In the genomic region with DNA sequence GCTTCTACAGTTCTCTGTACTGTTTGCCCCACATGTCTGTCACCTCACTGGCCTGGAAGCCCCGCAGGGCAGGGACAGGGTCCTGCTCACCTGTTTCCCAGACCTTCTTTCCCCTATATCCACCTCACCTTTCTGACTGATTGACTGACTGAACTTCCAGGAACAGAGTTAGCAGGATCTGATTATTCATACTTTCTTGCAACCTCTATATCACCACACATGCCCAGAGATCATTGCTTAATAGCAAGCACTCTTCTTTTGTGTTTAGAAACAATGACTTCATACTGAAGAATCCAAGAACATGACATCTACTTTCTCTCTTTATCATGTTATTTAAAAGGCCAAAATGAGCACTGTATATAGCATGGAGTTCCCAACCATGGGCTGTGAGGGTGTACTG, we compare ENCODE assay signal across 17 cellular contexts. TPM values are rescaled to one million over a fixed set of nuclear protein-coding genes. Genes with fewer than 3 reads are reported as not detected.
A peak's percentile ranks its signal among the peaks of the same experiment; 100 is the strongest.
DNase-seq lines count a peak whose midpoint lies in the region; ATAC-seq and TF ChIP-seq lines count a peak whose summit lies in the region.
"Had no signal": no experiment of that assay in that cellular context is flagged by ENCODE, and none has a peak within 500 bp of the region (broad histone marks: within the 10 kb centered on the region; RNA-seq: fewer than 3 reads in every experiment).

No MANE protein-coding gene starts in this region.

- H3K9me3 Mint-ChIP-seq in naive thymus-derived CD4-positive, alpha-beta T cell = peaks cover 0 to 23% (median 8%) of the 10 kb centered on the region in 11 donors

- H3K36me3 Mint-ChIP-seq in naive thymus-derived CD4-positive, alpha-beta T cell = peaks cover 22 to 72% (median 51%) of the 10 kb centered on the region in 5 donors

- POLR2A ChIA-PET in naive thymus-derived CD4-positive, alpha-beta T cell (lab: Charles Lee) = interaction anchor here (1.2 to 1.3 kb wide), 2 partner anchors 16 to 32 kb away, joined by 3 to 5 read pairs; partner anchors contain the start of genes EXOSC7 and ZDHHC3

- H3K36me3 ChIP-seq in naive thymus-derived CD4-positive, alpha-beta T cell (ENCODE audit: control insufficient read depth in 2 of 3, insufficient read depth in 3 of 3, low read length in 3 of 3) = peaks cover 10 to 55% (median 11%) of the 10 kb centered on the region in 3 experiments
- H3K36me3 ChIP-seq in left lung (peaks cover 0 to 60% of the 10 kb centered on the region in 2 donors), testis (ENCODE audit: low read depth, missing control alignments) (no peaks in the 10 kb centered on the region)

- H3K4me3 Mint-ChIP-seq in naive thymus-derived CD4-positive, alpha-beta T cell = peak overlapping the region in 4 of 10 donors; percentile 4 to 29 (median 16)
- H3K4me3 Mint-ChIP-seq: stimulated activated naive CD8-positive, alpha-beta T cell treated with anti-CD3 and anti-CD28 coated beads, Interleukin-15, amount 100 ng/mL, for 72 hours had no signal

- DNase-seq in AG09309 (ENCODE audit: low read depth) (peak; percentile 29), HS-5 (ENCODE audit: low read depth) (peak; percentile 31), left lung (no peak), testis (no peak), omental fat pad (ENCODE audit: low spot score) (no peak), NCI-H748 (lab: John Stamatoyannopoulos, UW; ENCODE audit: unreplicated experiment) (no peak)
- DNase-seq in naive thymus-derived CD4-positive, alpha-beta T cell = no peak
- DNase-seq: activated naive CD4-positive, alpha-beta T cell; body of pancreas; Calu3; dermis blood vessel endothelial cell; left ventricle myocardium superior; NCI-H510A; stimulated activated naive CD8-positive, alpha-beta T cell treated with anti-CD3 and anti-CD28 coated beads, Interleukin-15, amount 100 ng/mL, for 72 hours had no signal

- no peaks in the 10 kb centered on the region for H3K27me3 Mint-ChIP-seq in naive thymus-derived CD4-positive, alpha-beta T cell
- H3K27me3 Mint-ChIP-seq: stimulated activated naive CD8-positive, alpha-beta T cell treated with anti-CD3 and anti-CD28 coated beads, Interleukin-15, amount 100 ng/mL, for 72 hours had no signal

- WGBS in testis, 2 donors = 91 to 92% methylated on average over 1 of the region's 1 CpG

- H3K27ac Mint-ChIP-seq in naive thymus-derived CD4-positive, alpha-beta T cell = peak overlapping the region in 8 of 9 donors; percentile 0 to 77 (median 27)
- H3K27ac Mint-ChIP-seq: stimulated activated naive CD8-positive, alpha-beta T cell treated with anti-CD3 and anti-CD28 coated beads, Interleukin-15, amount 100 ng/mL, for 72 hours had no signal

- H3K27me3 ChIP-seq in naive thymus-derived CD4-positive, alpha-beta T cell (ENCODE audit: control insufficient read depth in 2 of 2, insufficient read depth in 2 of 2, low read length in 2 of 2) = no peaks in the 10 kb centered on the region
- H3K27me3 ChIP-seq in left lung = no peaks in the 10 kb centered on the region
- no peaks in the 10 kb centered on the region for H3K27me3 ChIP-seq in testis
- H3K27me3 ChIP-seq: body of pancreas, esophagus muscularis mucosa had no signal

- CTCF ChIA-PET in naive thymus-derived CD4-positive, alpha-beta T cell (lab: Charles Lee) = interaction anchor here (0.6 to 1.4 kb wide), 3 partner anchors 28 to 387 kb away, joined by 3 to 5 read pairs (median 4); no protein-coding TSS in a partner anchor

- intact Hi-C loops in naive thymus-derived CD4-positive, alpha-beta T cell (cut with micrococcal nuclease) = no loop called here
- intact Hi-C loops in left lung (cut with DNase I) = no loop called here
- intact Hi-C loops in testis (cut with DNase I; ENCODE audit: low total_unique reads) = no loop called here

- TF ChIP-seq CTCF in AG09309 (IDR thresholded peaks at IDR 0.05; ENCODE audit: control insufficient read depth, insufficient read depth, low read depth, low read length, missing control alignments) (no peak), left lung (IDR thresholded peaks at IDR 0.05) (no peak), testis (IDR thresholded peaks at IDR 0.05) (no peak), omental fat pad (IDR thresholded peaks at IDR 0.05) (no peak)

- peaks cover 9 to 26% of the 10 kb centered on the region in 2 donors for H3K4me1 ChIP-seq in naive thymus-derived CD4-positive, alpha-beta T cell (ENCODE audit: control insufficient read depth in 2 of 2, insufficient read depth in 2 of 2, low read length in 2 of 2)
- peaks cover 23 to 27% of the 10 kb centered on the region in 2 donors for H3K4me1 ChIP-seq in left lung
- peaks cover 32% of the 10 kb centered on the region for H3K4me1 ChIP-seq in testis
- H3K4me1 ChIP-seq: body of pancreas had no signal

- H3K4me1 Mint-ChIP-seq in naive thymus-derived CD4-positive, alpha-beta T cell = peaks cover 34 to 73% (median 46%) of the 10 kb centered on the region in 7 donors

- ATAC-seq in esophagus mucosa (peak; percentile 72), left lung (no peak), omental fat pad (ENCODE audit: low FRiP score) (no peak)
- ATAC-seq in naive thymus-derived CD4-positive, alpha-beta T cell = no peak
- ATAC-seq: activated CD4-positive, CD25-positive, alpha-beta regulatory T cell treated with anti-CD3 and anti-CD28 coated beads, Interleukin-2, amount 50 U/mL, for 24 hours; body of pancreas; left ventricle myocardium superior; stimulated activated naive CD8-positive, alpha-beta T cell treated with anti-CD3 and anti-CD28 coated beads, Interleukin-15, amount 100 ng/mL, for 72 hours had no signal

- H3K9me3 ChIP-seq in naive thymus-derived CD4-positive, alpha-beta T cell (ENCODE audit: control insufficient read depth in 2 of 3, low read length in 3 of 3) = peaks cover 0 to 4% (median 0%) of the 10 kb centered on the region in 3 experiments
- H3K9me3 ChIP-seq in left lung = no peaks in the 10 kb centered on the region
- no peaks in the 10 kb centered on the region for H3K9me3 ChIP-seq in testis
- H3K9me3 ChIP-seq: body of pancreas, esophagus muscularis mucosa had no signal

- H3K4me3 ChIP-seq in AG09309 (ENCODE audit: control insufficient read depth, low read depth, low read length) (no peak overlapping the region), left lung (no peak overlapping the region), testis (no peak overlapping the region)
- no peak overlapping the region for H3K4me3 ChIP-seq in naive thymus-derived CD4-positive, alpha-beta T cell (ENCODE audit: low read length)
- H3K4me3 ChIP-seq: body of pancreas, esophagus muscularis mucosa had no signal

- no peak overlapping the region for H3K27ac ChIP-seq in naive thymus-derived CD4-positive, alpha-beta T cell (ENCODE audit: low read depth, low read length)
- H3K27ac ChIP-seq in left lung (peak overlapping the region in 1 of 2 donors; percentile 9), testis (no peak overlapping the region)
- H3K27ac ChIP-seq: body of pancreas had no signal

- TF ChIP-seq POLR2A in testis (IDR thresholded peaks at IDR 0.05) = no peak

RNA-seq across cellular contexts. Expression of gene CLEC3B, which starts 18.0 kb away (rescaled TPM):
- total RNA-seq in esophagus mucosa (3.1 TPM), left lung (100 to 1,000 TPM in 1 of 2 donors, 10 to 100 TPM in 1; 74.0 to 102 TPM), testis (10 to 100 TPM; 86.6 to 88.8 TPM), omental fat pad (100 to 1,000 TPM in 3 of 4 donors, 10 to 100 TPM in 1; 58.9 to 297 (median 125) TPM)
- 1 to 10 TPM in 2 of 5 experiments, under 1 TPM in 3; 0.45 to 1.8 (median 0.75) TPM for total RNA-seq in naive thymus-derived CD4-positive, alpha-beta T cell
- polyA plus RNA-seq in naive thymus-derived CD4-positive, alpha-beta T cell = not detected
- 198 TPM for polyA plus RNA-seq in testis (ENCODE audit: insufficient read depth, low read depth, low replicate concordance)
- total RNA-seq: Calu3 had no signal

RNA-seq across cellular contexts. Expression of gene EXOSC7, which starts 32.1 kb away (rescaled TPM):
- total RNA-seq in esophagus mucosa = 32.5 TPM
- 10 to 100 TPM; 30.7 to 57.9 (median 44.3) TPM for total RNA-seq in naive thymus-derived CD4-positive, alpha-beta T cell
- 10 to 100 TPM; 48.4 to 59.4 TPM for polyA plus RNA-seq in naive thymus-derived CD4-positive, alpha-beta T cell
- 10 to 100 TPM; 33.2 to 34.8 TPM for total RNA-seq in left lung
- total RNA-seq in testis = 10 to 100 TPM; 66.3 to 71.5 TPM
- polyA plus RNA-seq in testis (ENCODE audit: insufficient read depth, low read depth, low replicate concordance) = 63.3 TPM
- 10 to 100 TPM; 31.7 to 47.7 (median 39.0) TPM for total RNA-seq in omental fat pad

RNA-seq across cellular contexts. Expression of gene ZDHHC3, which starts 32.1 kb away (rescaled TPM):
- 72.3 TPM for total RNA-seq in esophagus mucosa
- 10 to 100 TPM; 38.5 to 54.0 (median 48.8) TPM for total RNA-seq in naive thymus-derived CD4-positive, alpha-beta T cell
- polyA plus RNA-seq in naive thymus-derived CD4-positive, alpha-beta T cell = 10 to 100 TPM; 33.7 to 36.1 TPM
- 100 to 1,000 TPM in 1 of 2 donors, 10 to 100 TPM in 1; 86.8 to 129 TPM for total RNA-seq in left lung
- total RNA-seq in testis = 100 to 1,000 TPM; 122 to 164 TPM
- polyA plus RNA-seq in testis (ENCODE audit: insufficient read depth, low read depth, low replicate concordance) = 248 TPM
- total RNA-seq in omental fat pad = 10 to 100 TPM; 72.0 to 99.8 (median 80.1) TPM

Comparison
In these comparisons a context has a peak if more than half of its experiments do, and no peak if none do; other contexts are left out.
1. DNase-seq: peak in AG09309 (single experiment) and HS-5 (single experiment); none in naive thymus-derived CD4-positive, alpha-beta T cell (0 of 9), left lung (0 of 2), testis (single experiment), omental fat pad (single experiment) and NCI-H748 (single experiment).
2. RNA of gene CLEC3B, which starts 18.0 kb away (total RNA-seq): 58.9 to 297 TPM in omental fat pad, 74.0 to 102 TPM in left lung and 86.6 to 88.8 TPM in testis; 3.1 TPM in esophagus mucosa (single experiment) and 0.45 to 1.8 TPM in naive thymus-derived CD4-positive, alpha-beta T cell; every median in the first group is over 10 times any median in the second.